Comparison of ENCODE assay signal across 13 cellular contexts in genomic region chr6:89313006-89313405, GRCh38. TPM values are rescaled to one million over a fixed set of nuclear protein-coding genes. Genes with fewer than 3 reads are reported as not detected.
DNase-seq lines count a peak whose midpoint lies in the region; ATAC-seq and TF ChIP-seq lines count a peak whose summit lies in the region.
"Had no signal": no experiment of that assay in that cellular context is flagged by ENCODE, and none has a peak within 500 bp of the region (broad histone marks: within the 10 kb centered on the region; RNA-seq: fewer than 3 reads in every experiment).

No MANE protein-coding gene starts in this region.

- 0 out of 2 replicates have a peak, but pooled peaks have one; percentile 48 for ATAC-seq in Panc1
- no peak for ATAC-seq in HG02798 (IDR thresholded peaks at IDR 0.05; ENCODE audit: poor library complexity, unreplicated experiment)
- no peak for ATAC-seq in activated naive CD8-positive, alpha-beta T cell treated with anti-CD3 and anti-CD28 coated beads, Interleukin-2, amount 50 U/mL, for 24 hours
- no peak for ATAC-seq in HG02938 (IDR thresholded peaks at IDR 0.05; ENCODE audit: unreplicated experiment)
- no peak for ATAC-seq in GM19395 (IDR thresholded peaks at IDR 0.05; ENCODE audit: unreplicated experiment)

- no peak overlapping the region for H3K27ac Mint-ChIP-seq in activated naive CD8-positive, alpha-beta T cell treated with anti-CD3 and anti-CD28 coated beads, Interleukin-2, amount 50 U/mL, for 24 hours

- H3K4me3 ChIP-seq in Panc1 (ENCODE audit: low read depth in 2 of 2, low read length in 2 of 2) (no peak overlapping the region), prostate gland (no peak overlapping the region)
- H3K4me3 ChIP-seq: right lobe of liver had no signal

- H3K36me3 Mint-ChIP-seq in activated naive CD8-positive, alpha-beta T cell treated with anti-CD3 and anti-CD28 coated beads, Interleukin-2, amount 50 U/mL, for 24 hours (ENCODE audit: low read depth), result peaks cover 5% of the 10 kb centered on the region

- no peak overlapping the region for H3K4me3 Mint-ChIP-seq in activated naive CD8-positive, alpha-beta T cell treated with anti-CD3 and anti-CD28 coated beads, Interleukin-2, amount 50 U/mL, for 24 hours

- H3K36me3 ChIP-seq in Panc1 (ENCODE audit: control insufficient read depth, insufficient read depth, low read length) (no peaks in the 10 kb centered on the region), prostate gland (no peaks in the 10 kb centered on the region)
- H3K36me3 ChIP-seq: right lobe of liver had no signal

- 8% methylated on average over 1 of the region's 1 CpG for WGBS in prostate gland

- no TSS peak for BruUV-seq in Panc1 (replicated peaks; lab: Mats Ljungman, UMichigan)

- DNase-seq in COLO829 (ENCODE audit: low spot score) (peak; percentile 56), Panc1 (ENCODE audit: low read depth, low spot score) (no peak), fibroblast of peridontal ligament (ENCODE audit: extremely low read depth) (peak; percentile 94), prostate gland (ENCODE audit: low spot score) (no peak)
- no peak for DNase-seq in activated naive CD8-positive, alpha-beta T cell treated with anti-CD3 and anti-CD28 coated beads, Interleukin-2, amount 50 U/mL, for 24 hours
- DNase-seq: activated CD8-positive, alpha-beta memory T cell treated with anti-CD3 and anti-CD28 coated beads, Interleukin-2, amount 50 U/mL, for 4 hours; glutamatergic neuron; right lobe of liver had no signal

- CTCF ChIA-PET in Panc1 (lab: Charles Lee), result no interaction called here

- H3K9me3 Mint-ChIP-seq in activated naive CD8-positive, alpha-beta T cell treated with anti-CD3 and anti-CD28 coated beads, Interleukin-2, amount 50 U/mL, for 24 hours, result no peaks in the 10 kb centered on the region

- H3K27me3 ChIP-seq in Panc1 (ENCODE audit: control insufficient read depth, insufficient read depth, low read length) (no peaks in the 10 kb centered on the region), prostate gland (replicated peaks; ENCODE audit: insufficient read depth) (no peaks in the 10 kb centered on the region)
- H3K27me3 ChIP-seq: right lobe of liver had no signal

- no peaks in the 10 kb centered on the region for H3K27me3 Mint-ChIP-seq in activated naive CD8-positive, alpha-beta T cell treated with anti-CD3 and anti-CD28 coated beads, Interleukin-2, amount 50 U/mL, for 24 hours

- in situ Hi-C loops in Panc1 (cut with HindIII; ENCODE audit: low pct_unique_long_range_greater_than_20kb, low sequenced_read_pairs), result no loop called here

- H3K9me3 ChIP-seq in Panc1 (ENCODE audit: control insufficient read depth, insufficient read depth, low read depth, low read length), result no peaks in the 10 kb centered on the region
- H3K9me3 ChIP-seq in prostate gland, result no peaks in the 10 kb centered on the region
- H3K9me3 ChIP-seq: right lobe of liver had no signal

- no peaks in the 10 kb centered on the region; the same call in none of the 2 replicates for H3K4me1 ChIP-seq in Panc1 (ENCODE audit: control insufficient read depth, insufficient read depth, low read length)
- peaks cover 3% of the 10 kb centered on the region for H3K4me1 ChIP-seq in prostate gland (replicated peaks)
- H3K4me1 ChIP-seq: right lobe of liver had no signal

- POLR2A ChIA-PET in Panc1 (lab: Charles Lee), result no interaction called here

- intact Hi-C loops in Panc1 (cut with micrococcal nuclease; ENCODE audit: unreplicated experiment) (loop anchor here (5.0 kb wide), 1 partner anchor 54 kb away; no protein-coding TSS in a partner anchor), prostate gland (cut with DNase I) (loop anchor here (5.0 kb wide), 1 partner anchor 54 kb away; no protein-coding TSS in a partner anchor)

- H3K27ac ChIP-seq in Panc1 (ENCODE audit: low read length), result no peak overlapping the region
- peak overlapping the region; percentile 43 to 73 for H3K27ac ChIP-seq in prostate gland
- H3K27ac ChIP-seq: HL-60, right lobe of liver, RWPE1 had no signal

- no peak for TF ChIP-seq CTCF in Panc1 (IDR thresholded peaks at IDR 0.05)
- TF ChIP-seq CTCF in prostate gland (IDR thresholded peaks at IDR 0.05), result no peak

- no peaks in the 10 kb centered on the region for H3K4me1 Mint-ChIP-seq in activated naive CD8-positive, alpha-beta T cell treated with anti-CD3 and anti-CD28 coated beads, Interleukin-2, amount 50 U/mL, for 24 hours

- no peak for TF ChIP-seq POLR2A in prostate gland (IDR thresholded peaks at IDR 0.05)

RNA-seq across cellular contexts. Expression of gene GABRR2, which starts 2.1 kb away (rescaled TPM):
- total RNA-seq in Panc1 (2021; ENCODE audit: unreplicated experiment), result 0.18 TPM
- 0.30 TPM for polyA plus RNA-seq in Panc1 (2012; ENCODE audit: insufficient read length)
- under 1 TPM; 0.14 to 0.40 TPM for total RNA-seq in prostate gland

RNA-seq across cellular contexts. Expression of gene UBE2J1, which starts 39.5 kb away (rescaled TPM):
- total RNA-seq in Panc1 (2021; ENCODE audit: unreplicated experiment), result 30.5 TPM
- 20.2 TPM for polyA plus RNA-seq in Panc1 (2012; ENCODE audit: insufficient read length)
- 10 to 100 TPM; 31.7 to 98.4 TPM for total RNA-seq in prostate gland

Comparison
In these comparisons a context has a peak if more than half of its experiments do, and no peak if none do; other contexts are left out.
1. DNase-seq: peak in COLO829 (single experiment) and fibroblast of peridontal ligament (single experiment); none in Panc1 (single experiment), prostate gland (single experiment) and activated naive CD8-positive, alpha-beta T cell treated with anti-CD3 and anti-CD28 coated beads, Interleukin-2, amount 50 U/mL, for 24 hours (single experiment).